1 cellular context compared by ENCODE assay signal in the genomic region with DNA sequence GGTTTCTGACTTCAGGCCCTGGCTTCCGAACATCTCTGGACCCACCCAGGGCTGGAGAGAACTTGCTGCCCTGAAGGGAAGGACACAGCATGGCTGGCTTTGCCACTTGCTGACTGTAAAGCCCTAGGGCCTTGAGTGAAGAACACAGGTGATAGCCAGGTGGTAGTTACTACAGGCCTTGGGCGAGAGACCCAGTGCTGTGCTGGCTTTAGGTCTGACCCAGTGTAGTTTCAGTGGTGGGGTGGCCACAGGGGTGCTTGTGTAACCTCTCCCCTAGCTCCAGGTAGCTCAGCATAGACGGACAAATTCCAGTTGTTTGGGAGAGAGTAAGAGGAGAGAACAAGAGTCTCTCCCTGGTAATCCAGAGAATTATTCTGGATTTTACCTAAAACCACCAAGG.
TF ChIP-seq lines count a peak whose summit lies in the region.

No MANE protein-coding gene starts in this region.

TF ChIP-seq in HepG2, 621 proteins besides CTCF, POLR2A, EP300 and RAD21:
- TF ChIP-seq, protein P1, sequence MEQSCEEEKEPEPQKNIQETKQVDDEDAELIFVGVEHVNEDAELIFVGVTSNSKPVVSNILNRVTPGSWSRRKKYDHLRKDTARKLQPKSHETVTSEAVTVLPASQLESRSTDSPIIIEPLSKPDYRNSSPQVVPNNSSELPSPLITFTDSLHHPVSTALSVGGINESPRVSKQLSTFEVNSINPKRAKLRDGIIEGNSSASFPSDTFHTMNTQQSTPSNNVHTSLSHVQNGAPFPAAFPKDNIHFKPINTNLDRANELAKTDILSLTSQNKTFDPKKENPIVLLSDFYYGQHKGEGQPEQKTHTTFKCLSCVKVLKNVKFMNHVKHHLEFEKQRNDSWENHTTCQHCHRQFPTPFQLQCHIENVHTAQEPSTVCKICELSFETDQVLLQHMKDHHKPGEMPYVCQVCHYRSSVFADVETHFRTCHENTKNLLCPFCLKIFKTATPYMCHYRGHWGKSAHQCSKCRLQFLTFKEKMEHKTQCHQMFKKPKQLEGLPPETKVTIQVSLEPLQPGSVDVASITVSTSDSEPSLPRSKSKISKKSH (CRISPR knock-in tag; IDR thresholded peaks at IDR 0.05; ENCODE audit: borderline replicate concordance) = 0 out of 2 replicates have a peak, but pooled peaks have one; percentile 34
- TF ChIP-seq, protein P2, sequence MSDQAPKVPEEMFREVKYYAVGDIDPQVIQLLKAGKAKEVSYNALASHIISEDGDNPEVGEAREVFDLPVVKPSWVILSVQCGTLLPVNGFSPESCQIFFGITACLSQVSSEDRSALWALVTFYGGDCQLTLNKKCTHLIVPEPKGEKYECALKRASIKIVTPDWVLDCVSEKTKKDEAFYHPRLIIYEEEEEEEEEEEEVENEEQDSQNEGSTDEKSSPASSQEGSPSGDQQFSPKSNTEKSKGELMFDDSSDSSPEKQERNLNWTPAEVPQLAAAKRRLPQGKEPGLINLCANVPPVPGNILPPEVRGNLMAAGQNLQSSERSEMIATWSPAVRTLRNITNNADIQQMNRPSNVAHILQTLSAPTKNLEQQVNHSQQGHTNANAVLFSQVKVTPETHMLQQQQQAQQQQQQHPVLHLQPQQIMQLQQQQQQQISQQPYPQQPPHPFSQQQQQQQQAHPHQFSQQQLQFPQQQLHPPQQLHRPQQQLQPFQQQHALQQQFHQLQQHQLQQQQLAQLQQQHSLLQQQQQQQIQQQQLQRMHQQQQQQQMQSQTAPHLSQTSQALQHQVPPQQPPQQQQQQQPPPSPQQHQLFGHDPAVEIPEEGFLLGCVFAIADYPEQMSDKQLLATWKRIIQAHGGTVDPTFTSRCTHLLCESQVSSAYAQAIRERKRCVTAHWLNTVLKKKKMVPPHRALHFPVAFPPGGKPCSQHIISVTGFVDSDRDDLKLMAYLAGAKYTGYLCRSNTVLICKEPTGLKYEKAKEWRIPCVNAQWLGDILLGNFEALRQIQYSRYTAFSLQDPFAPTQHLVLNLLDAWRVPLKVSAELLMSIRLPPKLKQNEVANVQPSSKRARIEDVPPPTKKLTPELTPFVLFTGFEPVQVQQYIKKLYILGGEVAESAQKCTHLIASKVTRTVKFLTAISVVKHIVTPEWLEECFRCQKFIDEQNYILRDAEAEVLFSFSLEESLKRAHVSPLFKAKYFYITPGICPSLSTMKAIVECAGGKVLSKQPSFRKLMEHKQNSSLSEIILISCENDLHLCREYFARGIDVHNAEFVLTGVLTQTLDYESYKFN (CRISPR knock-in tag; conservative IDR thresholded peaks at IDR 0.05) = no peak
